ENCODE assay signal across 8 cellular contexts in the genomic region with DNA sequence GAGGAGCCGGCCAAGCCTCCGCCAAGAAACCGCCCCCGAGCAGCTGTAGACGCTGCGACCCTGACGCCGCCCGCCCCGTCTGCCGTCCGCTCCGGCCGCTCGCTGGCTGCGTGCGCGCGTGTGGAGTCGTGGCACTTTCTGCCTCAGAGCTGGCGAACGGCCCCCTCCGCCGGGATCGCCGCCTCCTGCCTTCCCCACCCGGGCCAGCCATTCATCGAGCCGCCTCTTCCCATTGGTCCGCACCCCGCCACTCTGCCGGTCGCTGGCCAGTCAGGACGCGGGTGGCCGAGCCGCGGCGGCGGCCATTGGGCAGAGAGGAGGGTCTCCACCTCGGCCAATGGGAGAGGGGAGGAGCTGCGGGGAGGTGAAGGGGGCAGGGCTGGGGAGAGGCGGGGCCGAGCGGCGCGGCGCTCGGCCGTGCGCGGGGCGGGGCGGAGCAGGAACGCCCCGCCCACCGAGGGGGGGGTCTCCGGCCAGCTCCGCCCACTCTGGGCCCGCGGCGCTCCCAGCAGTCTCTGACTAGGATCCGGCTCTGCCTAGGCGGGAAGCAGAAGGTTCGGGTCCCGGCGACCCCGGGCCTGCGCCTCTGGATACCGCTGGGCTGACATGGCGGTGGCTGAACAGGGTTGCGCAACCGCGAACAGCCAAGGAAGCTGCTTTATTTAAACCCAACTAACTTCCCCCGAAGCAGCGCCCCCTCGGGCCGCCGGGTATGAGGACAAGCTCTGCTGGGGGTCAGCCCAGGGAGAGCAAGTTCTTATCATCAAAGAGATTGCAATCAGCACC. TPM values are rescaled to one million over a fixed set of nuclear protein-coding genes. Genes with fewer than 3 reads are reported as not detected.
DNase-seq lines count a peak whose midpoint lies in the region; ATAC-seq and TF ChIP-seq lines count a peak whose summit lies in the region.

A gene with protein sequence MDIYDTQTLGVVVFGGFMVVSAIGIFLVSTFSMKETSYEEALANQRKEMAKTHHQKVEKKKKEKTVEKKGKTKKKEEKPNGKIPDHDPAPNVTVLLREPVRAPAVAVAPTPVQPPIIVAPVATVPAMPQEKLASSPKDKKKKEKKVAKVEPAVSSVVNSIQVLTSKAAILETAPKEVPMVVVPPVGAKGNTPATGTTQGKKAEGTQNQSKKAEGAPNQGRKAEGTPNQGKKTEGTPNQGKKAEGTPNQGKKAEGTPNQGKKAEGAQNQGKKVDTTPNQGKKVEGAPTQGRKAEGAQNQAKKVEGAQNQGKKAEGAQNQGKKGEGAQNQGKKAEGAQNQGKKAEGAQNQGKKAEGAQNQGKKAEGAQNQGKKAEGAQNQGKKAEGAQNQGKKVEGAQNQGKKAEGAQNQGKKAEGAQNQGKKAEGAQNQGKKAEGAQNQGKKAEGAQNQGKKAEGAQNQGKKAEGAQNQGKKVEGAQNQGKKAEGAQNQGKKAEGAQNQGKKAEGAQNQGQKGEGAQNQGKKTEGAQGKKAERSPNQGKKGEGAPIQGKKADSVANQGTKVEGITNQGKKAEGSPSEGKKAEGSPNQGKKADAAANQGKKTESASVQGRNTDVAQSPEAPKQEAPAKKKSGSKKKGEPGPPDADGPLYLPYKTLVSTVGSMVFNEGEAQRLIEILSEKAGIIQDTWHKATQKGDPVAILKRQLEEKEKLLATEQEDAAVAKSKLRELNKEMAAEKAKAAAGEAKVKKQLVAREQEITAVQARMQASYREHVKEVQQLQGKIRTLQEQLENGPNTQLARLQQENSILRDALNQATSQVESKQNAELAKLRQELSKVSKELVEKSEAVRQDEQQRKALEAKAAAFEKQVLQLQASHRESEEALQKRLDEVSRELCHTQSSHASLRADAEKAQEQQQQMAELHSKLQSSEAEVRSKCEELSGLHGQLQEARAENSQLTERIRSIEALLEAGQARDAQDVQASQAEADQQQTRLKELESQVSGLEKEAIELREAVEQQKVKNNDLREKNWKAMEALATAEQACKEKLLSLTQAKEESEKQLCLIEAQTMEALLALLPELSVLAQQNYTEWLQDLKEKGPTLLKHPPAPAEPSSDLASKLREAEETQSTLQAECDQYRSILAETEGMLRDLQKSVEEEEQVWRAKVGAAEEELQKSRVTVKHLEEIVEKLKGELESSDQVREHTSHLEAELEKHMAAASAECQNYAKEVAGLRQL (N-terminal part only) (minus strand): TSS at position 140 of the 786 bp plus-strand sequence. CDS start 21,735 bp downstream, outside the sequence.

- peaks cover 8% of the 10 kb centered on the region for H3K79me1 ChIP-seq in mesendoderm (ENCODE audit: low read length)

- H3K27ac Mint-ChIP-seq in Calu3 (ENCODE audit: unreplicated experiment) = no peak within 1 kb of the TSS
- peak within 1 kb of the TSS; percentile 84 for H3K27ac Mint-ChIP-seq in activated CD8-positive, alpha-beta memory T cell treated with anti-CD3 and anti-CD28 coated beads, Interleukin-2, amount 10 ng/mL, durations not matched to agents 7 days and 5 days

- peaks cover 24% of the 10 kb centered on the region for H3K36me3 Mint-ChIP-seq in Calu3 (ENCODE audit: insufficient read depth, unreplicated experiment)
- peaks cover 4% of the 10 kb centered on the region for H3K36me3 Mint-ChIP-seq in activated CD8-positive, alpha-beta memory T cell treated with anti-CD3 and anti-CD28 coated beads, Interleukin-2, amount 10 ng/mL, durations not matched to agents 7 days and 5 days

- H3K18ac ChIP-seq in mesendoderm (ENCODE audit: low read length) = peak within 1 kb of the TSS; percentile 96

- CTCF ChIA-PET in Calu3 (lab: Charles Lee) = interaction anchor here (0.6 to 1.3 kb wide), 4 partner anchors 24 to 315 kb away, joined by 4 to 10 read pairs (median 4); no protein-coding TSS in a partner anchor
- CTCF ChIA-PET in activated CD8-positive, alpha-beta memory T cell treated with anti-CD3 and anti-CD28 coated beads, Interleukin-2, amount 10 ng/mL, durations not matched to agents 7 days and 5 days (lab: Charles Lee) = interaction anchor here (0.7 to 3.8 kb wide), 50 partner anchors 9 to 819 kb away, joined by 3 to 37 read pairs (median 5); a partner anchor contains a TSS

- H4K8ac ChIP-seq in mesendoderm (ENCODE audit: low read depth, low read length) = no peak within 1 kb of the TSS

- no peak for TF ChIP-seq CTCF in Calu3 (IDR thresholded peaks at IDR 0.05; ENCODE audit: unreplicated experiment)

- no TSS peak for BruUV-seq in Calu3 (replicated peaks; lab: Mats Ljungman, UMichigan)

- peak within 1 kb of the TSS; percentile 98 for H3K4ac ChIP-seq in mesendoderm (ENCODE audit: low read depth, low read length)

- peaks cover 11% of the 10 kb centered on the region for H3K4me1 Mint-ChIP-seq in Calu3 (ENCODE audit: low read depth, unreplicated experiment)
- H3K4me1 Mint-ChIP-seq in activated CD8-positive, alpha-beta memory T cell treated with anti-CD3 and anti-CD28 coated beads, Interleukin-2, amount 10 ng/mL, durations not matched to agents 7 days and 5 days = peaks cover 24% of the 10 kb centered on the region

- peak within 1 kb of the TSS; percentile 61 for H3K4me2 ChIP-seq in mesendoderm (ENCODE audit: low read length)

- H3K9ac ChIP-seq in endocrine pancreas (ENCODE audit: control insufficient read depth, insufficient read depth, low read length) (peak within 1 kb of the TSS; percentile 73), mesendoderm (ENCODE audit: low read length) (peak within 1 kb of the TSS; percentile 94)

- H3K4me3 ChIP-seq in endocrine pancreas (ENCODE audit: control insufficient read depth, insufficient read depth, low read length) = no peak within 1 kb of the TSS
- peak within 1 kb of the TSS; percentile 86 for H3K4me3 ChIP-seq in mesendoderm (ENCODE audit: low read length)

- H4K5ac ChIP-seq in mesendoderm (ENCODE audit: low read length) = no peak within 1 kb of the TSS

- H3K4me1 ChIP-seq in endocrine pancreas (ENCODE audit: control insufficient read depth, insufficient read depth, low read length) = no peaks in the 10 kb centered on the region
- H3K4me1 ChIP-seq in mesendoderm (ENCODE audit: control insufficient read depth, low read depth, low read length) = peaks cover 7% of the 10 kb centered on the region

- H3K23ac ChIP-seq in mesendoderm (ENCODE audit: low read length) = no peak within 1 kb of the TSS

- H3K79me2 ChIP-seq in mesendoderm (ENCODE audit: control insufficient read depth, insufficient read depth, low read length) = peaks cover 34% of the 10 kb centered on the region

- H3K56ac ChIP-seq in mesendoderm (ENCODE audit: low read length) = peak within 1 kb of the TSS; percentile 96

- H2AK5ac ChIP-seq in mesendoderm (ENCODE audit: low read length) = no peak within 1 kb of the TSS

- DNase-seq in Calu3 (peak; percentile 86), HUDEP-2 (lab: John Stamatoyannopoulos, UW; ENCODE audit: unreplicated experiment in 76 of 76) (peak; percentile 54 to 99 (median 95)), NOMO-1 treated with dmso at 0.1 percent for 144 hours (lab: John Stamatoyannopoulos, UW; ENCODE audit: unreplicated experiment) (peak; percentile 95), mesendoderm (peak; percentile 99)
- DNase-seq in activated CD8-positive, alpha-beta memory T cell treated with anti-CD3 and anti-CD28 coated beads, Interleukin-2, amount 10 ng/mL, durations not matched to agents 7 days and 5 days = peak; percentile 98
- DNase-seq in stimulated activated CD8-positive, alpha-beta memory T cell treated with anti-CD3 and anti-CD28 coated beads, Interleukin-15, amount 100 ng/mL, for 1 hour (ENCODE audit: low read depth) = peak; percentile 87

- H3K36me3 ChIP-seq in endocrine pancreas (ENCODE audit: control insufficient read depth, insufficient read depth, low read length) (no peaks in the 10 kb centered on the region), mesendoderm (ENCODE audit: control insufficient read depth, insufficient read depth, low read length) (no peaks in the 10 kb centered on the region)

- no peaks in the 10 kb centered on the region for H3K9me3 ChIP-seq in endocrine pancreas (ENCODE audit: control insufficient read depth, low read length)

- H3K27me3 Mint-ChIP-seq in Calu3 (ENCODE audit: unreplicated experiment) = peaks cover 43% of the 10 kb centered on the region
- H3K27me3 Mint-ChIP-seq in activated CD8-positive, alpha-beta memory T cell treated with anti-CD3 and anti-CD28 coated beads, Interleukin-2, amount 10 ng/mL, durations not matched to agents 7 days and 5 days = peaks cover 37% of the 10 kb centered on the region

- no peak within 1 kb of the TSS for H2BK5ac ChIP-seq in mesendoderm (ENCODE audit: low read length)

- peak within 1 kb of the TSS; percentile 95 for H3K27ac ChIP-seq in mesendoderm (ENCODE audit: low read depth, low read length)

- no CpG with 5 or more reads among the region's 79 CpGs for WGBS in mesendoderm (ENCODE audit: extremely low coverage, insufficient coverage, low lambda C conversion rate)

- intact Hi-C loops in Calu3 (cut with micrococcal nuclease; ENCODE audit: unreplicated experiment) = loop anchor here (10.0 kb wide), 1 partner anchor 213 kb away; no protein-coding TSS in a partner anchor

- H3K9me3 Mint-ChIP-seq in Calu3 (ENCODE audit: low read depth, unreplicated experiment) = peaks cover 5% of the 10 kb centered on the region
- H3K9me3 Mint-ChIP-seq in activated CD8-positive, alpha-beta memory T cell treated with anti-CD3 and anti-CD28 coated beads, Interleukin-2, amount 10 ng/mL, durations not matched to agents 7 days and 5 days (ENCODE audit: low read depth) = no peaks in the 10 kb centered on the region

- peak; percentile 82 for ATAC-seq in GM21381 (IDR thresholded peaks at IDR 0.05; ENCODE audit: unreplicated experiment)
- ATAC-seq in activated CD8-positive, alpha-beta memory T cell treated with anti-CD3 and anti-CD28 coated beads, Interleukin-2, amount 10 ng/mL, durations not matched to agents 7 days and 5 days = peak; percentile 95

- H3K4me3 Mint-ChIP-seq in Calu3 (ENCODE audit: low read depth, unreplicated experiment) = peak within 1 kb of the TSS; percentile 68
- peak within 1 kb of the TSS; percentile 76 for H3K4me3 Mint-ChIP-seq in activated CD8-positive, alpha-beta memory T cell treated with anti-CD3 and anti-CD28 coated beads, Interleukin-2, amount 10 ng/mL, durations not matched to agents 7 days and 5 days

- H3K27me3 ChIP-seq in endocrine pancreas (ENCODE audit: control insufficient read depth, insufficient read depth, low read length) (no peaks in the 10 kb centered on the region), mesendoderm (ENCODE audit: insufficient read depth, low read length, poor library complexity) (no peaks in the 10 kb centered on the region)

- peak within 1 kb of the TSS; percentile 46 for H2BK120ac ChIP-seq in mesendoderm (ENCODE audit: low read depth, low read length)

- no peak within 1 kb of the TSS for H2BK15ac ChIP-seq in mesendoderm (replicated peaks; ENCODE audit: low read depth)

RNA-seq across cellular contexts. Expression of the gene that starts here (rescaled TPM):
- total RNA-seq in Calu3 (2022) = 45.3 and 56.8 TPM in 2 replicates
- 10 to 100 TPM; 55.7 to 59.6 TPM for total RNA-seq in activated CD8-positive, alpha-beta memory T cell treated with anti-CD3 and anti-CD28 coated beads, Interleukin-2, amount 10 ng/mL, durations not matched to agents 7 days and 5 days
- 99.7 TPM for polyA plus RNA-seq in mesendoderm (2013, experiment 1 of 2)
- 101 TPM for polyA plus RNA-seq in mesendoderm (2013, experiment 2 of 2)
